ENCODE assay signal across 18 cellular contexts in genomic region chr22:31135706-31136105, GRCh38. TPM values are rescaled to one million over a fixed set of nuclear protein-coding genes. Genes with fewer than 3 reads are reported as not detected.
DNase-seq lines count a peak whose midpoint lies in the region; TF ChIP-seq lines count a peak whose summit lies in the region.
"Had no signal": no experiment of that assay in that cellular context is flagged by ENCODE, and none has a peak within 500 bp of the region (broad histone marks: within the 10 kb centered on the region; RNA-seq: fewer than 3 reads in every experiment).

No MANE protein-coding gene starts in this region.

- H3K27ac ChIP-seq in cardiac muscle cell (peak overlapping the region; percentile 51), spleen (no peak overlapping the region)
- H3K27ac ChIP-seq: C4-2B had no signal

- no peaks in the 10 kb centered on the region for H3K27me3 ChIP-seq in cardiac muscle cell
- peaks cover 0 to 31% (median 0%) of the 10 kb centered on the region in 7 donors for H3K27me3 ChIP-seq in spleen (replicated peaks in 1 of 7)

- H3K4me1 ChIP-seq in cardiac muscle cell (ENCODE audit: low read depth) (peaks cover 5% of the 10 kb centered on the region), spleen (no peaks in the 10 kb centered on the region)

- H3K4me1 Mint-ChIP-seq in neural crest cell: peaks cover 30% of the 10 kb centered on the region
- no peaks in the 10 kb centered on the region for H3K4me1 Mint-ChIP-seq in activated T-helper 2 cell treated with anti-CD3 and anti-CD28 coated beads, Interferon-gamma antibody, Interleukin-2, Interleukin-4, amounts not matched to agents 10 μg/mL and 5 μg/mL and 100 μg/mL, durations not matched to agents 14 hours and 24 hours and 36 hours (ENCODE audit: low read depth)
- H3K4me1 Mint-ChIP-seq: CD4-positive, alpha-beta memory T cell had no signal

- no peak for DNase-seq in cardiac muscle cell (ENCODE audit: low read depth in 1 of 2, low spot score in 1 of 2)
- DNase-seq in cardiac septum (ENCODE audit: low spot score): no peak
- peak; percentile 15 for DNase-seq in D341Med (ENCODE audit: low spot score)
- DNase-seq in neural crest cell (ENCODE audit: low read depth, low spot score): no peak
- peak; percentile 51 for DNase-seq in spleen
- DNase-seq in head of caudate nucleus: no peak
- DNase-seq in NCI-H1436 (lab: John Stamatoyannopoulos, UW): no peak
- DNase-seq in activated T-helper 2 cell treated with anti-CD3 and anti-CD28 coated beads, Interferon-gamma antibody, Interleukin-2, Interleukin-4, amounts not matched to agents 10 μg/mL and 5 μg/mL and 100 μg/mL, durations not matched to agents 14 hours and 24 hours and 36 hours (ENCODE audit: low spot score): no peak
- DNase-seq: ACHN; AML-193; CD4-positive, alpha-beta memory T cell; DMS79 treated with DMSO at 0.1 percent for 48 hours; H9; IMR-90 had no signal

- peak overlapping the region; percentile 54 for H3K4me3 Mint-ChIP-seq in neural crest cell
- no peak overlapping the region for H3K4me3 Mint-ChIP-seq in activated T-helper 2 cell treated with anti-CD3 and anti-CD28 coated beads, Interferon-gamma antibody, Interleukin-2, Interleukin-4, amounts not matched to agents 10 μg/mL and 5 μg/mL and 100 μg/mL, durations not matched to agents 14 hours and 24 hours and 36 hours (ENCODE audit: low read depth)
- H3K4me3 Mint-ChIP-seq: CD4-positive, alpha-beta memory T cell; H9 had no signal

- H3K27ac Mint-ChIP-seq in neural crest cell (ENCODE audit: unreplicated experiment): no peak overlapping the region
- H3K27ac Mint-ChIP-seq in activated T-helper 2 cell treated with anti-CD3 and anti-CD28 coated beads, Interferon-gamma antibody, Interleukin-2, Interleukin-4, amounts not matched to agents 10 μg/mL and 5 μg/mL and 100 μg/mL, durations not matched to agents 14 hours and 24 hours and 36 hours: no peak overlapping the region

- 88 to 95% (median 91%) methylated on average over 5 to 6 of the region's 6 CpGs for WGBS in spleen, 5 donors

- no peak overlapping the region for H3K4me3 ChIP-seq in cardiac muscle cell
- no peak overlapping the region for H3K4me3 ChIP-seq in spleen
- H3K4me3 ChIP-seq: GM12878, K562 had no signal

- H3K9me3 Mint-ChIP-seq in neural crest cell: no peaks in the 10 kb centered on the region
- no peaks in the 10 kb centered on the region for H3K9me3 Mint-ChIP-seq in activated T-helper 2 cell treated with anti-CD3 and anti-CD28 coated beads, Interferon-gamma antibody, Interleukin-2, Interleukin-4, amounts not matched to agents 10 μg/mL and 5 μg/mL and 100 μg/mL, durations not matched to agents 14 hours and 24 hours and 36 hours
- H3K9me3 Mint-ChIP-seq: CD4-positive, alpha-beta memory T cell; H9 had no signal

- TF ChIP-seq CTCF in cardiac muscle cell (IDR thresholded peaks at IDR 0.05; ENCODE audit: low read depth, low read length) (no peak), neural crest cell (conservative IDR thresholded peaks at IDR 0.05) (no peak), spleen (IDR thresholded peaks at IDR 0.05 in 8 of 11, conservative IDR thresholded peaks at IDR 0.05 in 3 of 11) (no peak)

- no peaks in the 10 kb centered on the region for H3K36me3 Mint-ChIP-seq in neural crest cell (ENCODE audit: low read depth)
- no peaks in the 10 kb centered on the region for H3K36me3 Mint-ChIP-seq in activated T-helper 2 cell treated with anti-CD3 and anti-CD28 coated beads, Interferon-gamma antibody, Interleukin-2, Interleukin-4, amounts not matched to agents 10 μg/mL and 5 μg/mL and 100 μg/mL, durations not matched to agents 14 hours and 24 hours and 36 hours (ENCODE audit: low read depth)
- H3K36me3 Mint-ChIP-seq: CD4-positive, alpha-beta memory T cell had no signal

- intact Hi-C loops in cardiac septum (cut with DNase I): no loop called here
- intact Hi-C loops in spleen (cut with DNase I; ENCODE audit: low total_unique reads): no loop called here
- intact Hi-C loops in head of caudate nucleus (cut with DNase I): no loop called here
- intact Hi-C loops in activated T-helper 2 cell treated with anti-CD3 and anti-CD28 coated beads, Interferon-gamma antibody, Interleukin-2, Interleukin-4, amounts not matched to agents 10 μg/mL and 5 μg/mL and 100 μg/mL, durations not matched to agents 14 hours and 24 hours and 36 hours (cut with micrococcal nuclease): no loop called here

- H3K27me3 Mint-ChIP-seq in neural crest cell (ENCODE audit: low read depth): no peaks in the 10 kb centered on the region
- no peaks in the 10 kb centered on the region for H3K27me3 Mint-ChIP-seq in activated T-helper 2 cell treated with anti-CD3 and anti-CD28 coated beads, Interferon-gamma antibody, Interleukin-2, Interleukin-4, amounts not matched to agents 10 μg/mL and 5 μg/mL and 100 μg/mL, durations not matched to agents 14 hours and 24 hours and 36 hours (ENCODE audit: low read depth)

- H3K36me3 ChIP-seq in cardiac muscle cell: no peaks in the 10 kb centered on the region
- no peaks in the 10 kb centered on the region for H3K36me3 ChIP-seq in spleen

- TF ChIP-seq POLR2A in spleen (IDR thresholded peaks at IDR 0.05): no peak

- H3K9me3 ChIP-seq in cardiac muscle cell (ENCODE audit: low read depth) (no peaks in the 10 kb centered on the region), spleen (no peaks in the 10 kb centered on the region)

RNA-seq across cellular contexts. Expression of gene PLA2G3, which starts 4.6 kb away (rescaled TPM):
- total RNA-seq in cardiac muscle cell: 1.1 and 10.0 TPM in 2 replicates
- 7.3 TPM in 1 of 2 replicates, not detected in the other for polyA plus RNA-seq in cardiac muscle cell
- not detected for total RNA-seq in cardiac septum
- total RNA-seq in neural crest cell: 24.3 and 24.7 TPM in 2 replicates
- not detected for total RNA-seq in spleen
- not detected for polyA plus RNA-seq in spleen
- total RNA-seq in activated T-helper 2 cell treated with anti-CD3 and anti-CD28 coated beads, Interferon-gamma antibody, Interleukin-2, Interleukin-4, amounts not matched to agents 10 μg/mL and 5 μg/mL and 100 μg/mL, durations not matched to agents 14 hours and 24 hours and 36 hours: not detected in 2 replicates
- total RNA-seq: CD4-positive, alpha-beta memory T cell; GM12878; HT-29 had no signal
- polyA plus RNA-seq: CD4-positive, alpha-beta memory T cell had no signal

RNA-seq across cellular contexts. Expression of gene INPP5J, which starts 12.9 kb away (rescaled TPM):
- total RNA-seq in cardiac muscle cell (19.8 and 25.9 TPM in 2 replicates), cardiac septum (13.8 TPM), neural crest cell (4.5 and 4.7 TPM in 2 replicates), spleen (under 1 TPM in 5 of 7 donors, not detected in 2; 0.23 to 0.87 (median 0.60) TPM)
- polyA plus RNA-seq in cardiac muscle cell (21.9 and 26.0 TPM in 2 replicates), spleen (under 1 TPM; 0.14 to 0.51 (median 0.33) TPM)
- total RNA-seq in activated T-helper 2 cell treated with anti-CD3 and anti-CD28 coated beads, Interferon-gamma antibody, Interleukin-2, Interleukin-4, amounts not matched to agents 10 μg/mL and 5 μg/mL and 100 μg/mL, durations not matched to agents 14 hours and 24 hours and 36 hours: 0.18 and 0.30 TPM in 2 replicates
- polyA plus RNA-seq: CD4-positive, alpha-beta memory T cell had no signal

RNA-seq across cellular contexts. Expression of gene RNF185, which starts 24.3 kb away (rescaled TPM):
- total RNA-seq in cardiac muscle cell (20.5 and 26.9 TPM in 2 replicates), cardiac septum (21.3 TPM), neural crest cell (31.7 and 33.8 TPM in 2 replicates), spleen (10 to 100 TPM; 22.6 to 28.5 (median 25.7) TPM)
- polyA plus RNA-seq in cardiac muscle cell (30.1 and 30.3 TPM in 2 replicates), spleen (10 to 100 TPM; 12.4 to 19.3 (median 12.5) TPM)
- 15.5 and 18.1 TPM in 2 replicates for total RNA-seq in activated T-helper 2 cell treated with anti-CD3 and anti-CD28 coated beads, Interferon-gamma antibody, Interleukin-2, Interleukin-4, amounts not matched to agents 10 μg/mL and 5 μg/mL and 100 μg/mL, durations not matched to agents 14 hours and 24 hours and 36 hours

RNA-seq across cellular contexts. Expression of gene SELENOM, which starts 28.3 kb away (rescaled TPM):
- total RNA-seq in cardiac muscle cell: 88.8 and 111 TPM in 2 replicates
- 84.0 and 97.4 TPM in 2 replicates for polyA plus RNA-seq in cardiac muscle cell
- 77.7 TPM for total RNA-seq in cardiac septum
- 9.1 and 10.1 TPM in 2 replicates for total RNA-seq in neural crest cell
- 10 to 100 TPM; 47.0 to 74.4 (median 66.7) TPM for total RNA-seq in spleen
- 100 to 1,000 TPM; 119 to 151 (median 138) TPM for polyA plus RNA-seq in spleen
- total RNA-seq in activated T-helper 2 cell treated with anti-CD3 and anti-CD28 coated beads, Interferon-gamma antibody, Interleukin-2, Interleukin-4, amounts not matched to agents 10 μg/mL and 5 μg/mL and 100 μg/mL, durations not matched to agents 14 hours and 24 hours and 36 hours: 7.9 and 9.4 TPM in 2 replicates

RNA-seq across cellular contexts. Expression of gene SMTN, which starts 54.6 kb away (rescaled TPM):
- total RNA-seq in cardiac muscle cell: 29.0 and 72.0 TPM in 2 replicates
- 33.9 and 54.0 TPM in 2 replicates for polyA plus RNA-seq in cardiac muscle cell
- total RNA-seq in cardiac septum: 128 TPM
- total RNA-seq in neural crest cell: 53.8 and 55.0 TPM in 2 replicates
- 100 to 1,000 TPM; 124 to 230 (median 159) TPM for total RNA-seq in spleen
- polyA plus RNA-seq in spleen: 10 to 100 TPM; 21.2 to 88.9 (median 47.0) TPM
- 27.0 and 28.9 TPM in 2 replicates for total RNA-seq in activated T-helper 2 cell treated with anti-CD3 and anti-CD28 coated beads, Interferon-gamma antibody, Interleukin-2, Interleukin-4, amounts not matched to agents 10 μg/mL and 5 μg/mL and 100 μg/mL, durations not matched to agents 14 hours and 24 hours and 36 hours

Comparison
In these comparisons a context has a peak if more than half of its experiments do, and no peak if none do; other contexts are left out.
1. DNase-seq: peak in D341Med (single experiment) and spleen (single experiment); none in cardiac muscle cell (0 of 2), cardiac septum (single experiment), neural crest cell (single experiment), head of caudate nucleus (0 of 42), NCI-H1436 (single experiment) and activated T-helper 2 cell treated with anti-CD3 and anti-CD28 coated beads, Interferon-gamma antibody, Interleukin-2, Interleukin-4, amounts not matched to agents 10 μg/mL and 5 μg/mL and 100 μg/mL, durations not matched to agents 14 hours and 24 hours and 36 hours (single experiment).